ENCODE assay signal across 1 cellular context in the genomic region with DNA sequence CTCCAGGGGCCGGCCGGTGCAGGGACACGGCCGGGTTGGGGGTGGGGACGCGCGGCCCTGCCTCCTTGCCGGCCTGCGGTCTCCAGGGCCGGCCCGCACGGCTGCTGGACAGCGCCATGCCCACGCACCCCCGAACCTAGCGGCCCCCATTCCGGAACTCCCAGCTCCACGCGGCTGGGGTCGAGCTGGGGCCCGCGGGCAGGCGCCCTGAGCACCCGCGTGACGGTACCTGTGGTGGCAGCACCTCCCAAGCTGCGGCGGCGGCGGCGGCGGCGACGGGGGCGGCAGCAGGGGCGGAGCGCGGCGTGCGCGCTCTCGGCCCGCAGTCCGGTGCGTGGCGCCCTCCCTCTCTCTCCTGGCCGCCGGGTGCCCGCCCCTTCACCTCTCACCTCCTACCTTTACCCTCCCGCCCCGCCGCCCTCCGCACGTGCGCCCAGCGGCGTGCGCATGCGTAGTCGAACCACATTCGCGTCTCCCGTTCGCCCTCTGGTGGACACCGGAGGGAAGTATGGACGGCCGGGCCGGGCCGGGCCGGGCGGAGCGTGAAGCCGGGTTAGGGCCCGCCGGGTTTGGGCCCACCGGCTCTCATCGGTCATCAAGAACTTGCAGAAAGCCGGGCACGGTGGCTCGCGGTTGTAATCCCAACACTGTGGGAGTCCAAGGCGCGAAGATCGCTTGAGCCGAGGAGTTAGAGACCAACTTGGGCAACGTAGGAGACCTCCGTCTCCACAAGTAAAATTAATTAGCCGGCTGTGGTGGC.
TF ChIP-seq lines count a peak whose summit lies in the region.

A gene (minus strand): TSS at position 372 of the 760 bp plus-strand sequence. CDS start 32,948 bp downstream, outside the sequence.

TF ChIP-seq in HepG2, 621 proteins besides CTCF, POLR2A, EP300 and RAD21 (continued from another document and continues in another):
- TF ChIP-seq, protein P1, sequence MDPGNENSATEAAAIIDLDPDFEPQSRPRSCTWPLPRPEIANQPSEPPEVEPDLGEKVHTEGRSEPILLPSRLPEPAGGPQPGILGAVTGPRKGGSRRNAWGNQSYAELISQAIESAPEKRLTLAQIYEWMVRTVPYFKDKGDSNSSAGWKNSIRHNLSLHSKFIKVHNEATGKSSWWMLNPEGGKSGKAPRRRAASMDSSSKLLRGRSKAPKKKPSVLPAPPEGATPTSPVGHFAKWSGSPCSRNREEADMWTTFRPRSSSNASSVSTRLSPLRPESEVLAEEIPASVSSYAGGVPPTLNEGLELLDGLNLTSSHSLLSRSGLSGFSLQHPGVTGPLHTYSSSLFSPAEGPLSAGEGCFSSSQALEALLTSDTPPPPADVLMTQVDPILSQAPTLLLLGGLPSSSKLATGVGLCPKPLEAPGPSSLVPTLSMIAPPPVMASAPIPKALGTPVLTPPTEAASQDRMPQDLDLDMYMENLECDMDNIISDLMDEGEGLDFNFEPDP (CRISPR knock-in tag; conservative IDR thresholded peaks at IDR 0.05): no peak
- TF ChIP-seq ZNF431 (CRISPR knock-in tag; IDR thresholded peaks at IDR 0.05; ENCODE audit: borderline replicate concordance, low read depth) (0 out of 2 replicates have a peak, but pooled peaks have one; percentile 56), NR1H2 (CRISPR knock-in tag; IDR thresholded peaks at IDR 0.05; ENCODE audit: borderline replicate concordance, low read depth) (no peak), RXRA (CRISPR knock-in tag; IDR thresholded peaks at IDR 0.05) (peak; percentile 98), NR2F6 (IDR thresholded peaks at IDR 0.05) (peak; percentile 85), NR2F6 (CRISPR knock-in tag; IDR thresholded peaks at IDR 0.05) (peak; percentile 98), ZNF790 (CRISPR knock-in tag; IDR thresholded peaks at IDR 0.05; ENCODE audit: borderline replicate concordance) (no peak), ZNF546 (CRISPR knock-in tag; conservative IDR thresholded peaks at IDR 0.05) (no peak), CCAR2 (optimal IDR thresholded peaks at IDR 0.05; ENCODE audit: low read depth, low read length) (no peak), CENPX (CRISPR knock-in tag; IDR thresholded peaks at IDR 0.05) (no peak), ZEB1 (IDR thresholded peaks at IDR 0.05; ENCODE audit: insufficient replicate concordance, low read depth) (no peak), ZNF44 (CRISPR knock-in tag; IDR thresholded peaks at IDR 0.05) (no peak; the same call in 1 of the 2 replicates), STAG1 (CRISPR knock-in tag; IDR thresholded peaks at IDR 0.05) (peak; percentile 75), ZNF143 (CRISPR knock-in tag; IDR thresholded peaks at IDR 0.05) (peak; percentile 55; the same call in 1 of the 2 replicates), MAFK (conservative IDR thresholded peaks at IDR 0.05 in 1 of 2, IDR thresholded peaks at IDR 0.05 in 1 of 2; ENCODE audit: low read length in 2 of 2) (no peak), ZNF879 (CRISPR knock-in tag; IDR thresholded peaks at IDR 0.05) (no peak), ZNF788 (CRISPR knock-in tag; IDR thresholded peaks at IDR 0.05; ENCODE audit: borderline replicate concordance) (peak; percentile 63; the same call in 1 of the 2 replicates), ZNF644 (CRISPR knock-in tag; IDR thresholded peaks at IDR 0.05; ENCODE audit: low read depth) (no peak), HOXD1 (CRISPR knock-in tag; IDR thresholded peaks at IDR 0.05) (peak; percentile 25), PTBP1 (IDR thresholded peaks at IDR 0.05; ENCODE audit: low read depth, low read length, poor library complexity, severe bottlenecking) (no peak), ZNF619 (CRISPR knock-in tag; IDR thresholded peaks at IDR 0.05) (no peak), SSRP1 (CRISPR knock-in tag; IDR thresholded peaks at IDR 0.05) (no peak), FOXJ3 (CRISPR knock-in tag; IDR thresholded peaks at IDR 0.05; ENCODE audit: borderline replicate concordance) (no peak; the same call in 1 of the 2 replicates), ZBTB1 (CRISPR knock-in tag; IDR thresholded peaks at IDR 0.05; ENCODE audit: borderline replicate concordance) (no peak), ZNF709 (CRISPR knock-in tag; IDR thresholded peaks at IDR 0.05) (no peak), EZH2 (conservative IDR thresholded peaks at IDR 0.05; ENCODE audit: low read depth, low read length) (no peak), MEIS1 (CRISPR knock-in tag; IDR thresholded peaks at IDR 0.05; ENCODE audit: borderline replicate concordance) (no peak), HNRNPL (IDR thresholded peaks at IDR 0.05; ENCODE audit: low read depth, low read length) (no peak), NR2C2 (CRISPR knock-in tag; IDR thresholded peaks at IDR 0.05; ENCODE audit: borderline replicate concordance) (peak; percentile 99), SIN3B (IDR thresholded peaks at IDR 0.05; ENCODE audit: low read length) (0 out of 2 replicates have a peak, but pooled peaks have one; percentile 4), ZNF207 (IDR thresholded peaks at IDR 0.05; ENCODE audit: borderline replicate concordance) (no peak), ZFP82 (CRISPR knock-in tag; IDR thresholded peaks at IDR 0.05; ENCODE audit: borderline replicate concordance) (no peak), SP4 (CRISPR knock-in tag; IDR thresholded peaks at IDR 0.05) (peak; percentile 96), SKI (IDR thresholded peaks at IDR 0.05; ENCODE audit: partially characterized antibody) (peak; percentile 82), SP1 (IDR thresholded peaks at IDR 0.05) (no peak), SP1 (CRISPR knock-in tag; IDR thresholded peaks at IDR 0.05) (peak; percentile 99), ZNF335 (CRISPR knock-in tag; IDR thresholded peaks at IDR 0.05) (peak; percentile 54; the same call in 1 of the 2 replicates)
- TF ChIP-seq, protein P2, sequence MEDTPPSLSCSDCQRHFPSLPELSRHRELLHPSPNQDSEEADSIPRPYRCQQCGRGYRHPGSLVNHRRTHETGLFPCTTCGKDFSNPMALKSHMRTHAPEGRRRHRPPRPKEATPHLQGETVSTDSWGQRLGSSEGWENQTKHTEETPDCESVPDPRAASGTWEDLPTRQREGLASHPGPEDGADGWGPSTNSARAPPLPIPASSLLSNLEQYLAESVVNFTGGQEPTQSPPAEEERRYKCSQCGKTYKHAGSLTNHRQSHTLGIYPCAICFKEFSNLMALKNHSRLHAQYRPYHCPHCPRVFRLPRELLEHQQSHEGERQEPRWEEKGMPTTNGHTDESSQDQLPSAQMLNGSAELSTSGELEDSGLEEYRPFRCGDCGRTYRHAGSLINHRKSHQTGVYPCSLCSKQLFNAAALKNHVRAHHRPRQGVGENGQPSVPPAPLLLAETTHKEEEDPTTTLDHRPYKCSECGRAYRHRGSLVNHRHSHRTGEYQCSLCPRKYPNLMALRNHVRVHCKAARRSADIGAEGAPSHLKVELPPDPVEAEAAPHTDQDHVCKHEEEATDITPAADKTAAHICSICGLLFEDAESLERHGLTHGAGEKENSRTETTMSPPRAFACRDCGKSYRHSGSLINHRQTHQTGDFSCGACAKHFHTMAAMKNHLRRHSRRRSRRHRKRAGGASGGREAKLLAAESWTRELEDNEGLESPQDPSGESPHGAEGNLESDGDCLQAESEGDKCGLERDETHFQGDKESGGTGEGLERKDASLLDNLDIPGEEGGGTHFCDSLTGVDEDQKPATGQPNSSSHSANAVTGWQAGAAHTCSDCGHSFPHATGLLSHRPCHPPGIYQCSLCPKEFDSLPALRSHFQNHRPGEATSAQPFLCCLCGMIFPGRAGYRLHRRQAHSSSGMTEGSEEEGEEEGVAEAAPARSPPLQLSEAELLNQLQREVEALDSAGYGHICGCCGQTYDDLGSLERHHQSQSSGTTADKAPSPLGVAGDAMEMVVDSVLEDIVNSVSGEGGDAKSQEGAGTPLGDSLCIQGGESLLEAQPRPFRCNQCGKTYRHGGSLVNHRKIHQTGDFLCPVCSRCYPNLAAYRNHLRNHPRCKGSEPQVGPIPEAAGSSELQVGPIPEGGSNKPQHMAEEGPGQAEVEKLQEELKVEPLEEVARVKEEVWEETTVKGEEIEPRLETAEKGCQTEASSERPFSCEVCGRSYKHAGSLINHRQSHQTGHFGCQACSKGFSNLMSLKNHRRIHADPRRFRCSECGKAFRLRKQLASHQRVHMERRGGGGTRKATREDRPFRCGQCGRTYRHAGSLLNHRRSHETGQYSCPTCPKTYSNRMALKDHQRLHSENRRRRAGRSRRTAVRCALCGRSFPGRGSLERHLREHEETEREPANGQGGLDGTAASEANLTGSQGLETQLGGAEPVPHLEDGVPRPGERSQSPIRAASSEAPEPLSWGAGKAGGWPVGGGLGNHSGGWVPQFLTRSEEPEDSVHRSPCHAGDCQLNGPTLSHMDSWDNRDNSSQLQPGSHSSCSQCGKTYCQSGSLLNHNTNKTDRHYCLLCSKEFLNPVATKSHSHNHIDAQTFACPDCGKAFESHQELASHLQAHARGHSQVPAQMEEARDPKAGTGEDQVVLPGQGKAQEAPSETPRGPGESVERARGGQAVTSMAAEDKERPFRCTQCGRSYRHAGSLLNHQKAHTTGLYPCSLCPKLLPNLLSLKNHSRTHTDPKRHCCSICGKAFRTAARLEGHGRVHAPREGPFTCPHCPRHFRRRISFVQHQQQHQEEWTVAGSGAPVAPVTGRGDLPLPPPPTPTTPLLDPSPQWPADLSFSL (CRISPR knock-in tag; IDR thresholded peaks at IDR 0.05): no peak
- TF ChIP-seq, protein P3, sequence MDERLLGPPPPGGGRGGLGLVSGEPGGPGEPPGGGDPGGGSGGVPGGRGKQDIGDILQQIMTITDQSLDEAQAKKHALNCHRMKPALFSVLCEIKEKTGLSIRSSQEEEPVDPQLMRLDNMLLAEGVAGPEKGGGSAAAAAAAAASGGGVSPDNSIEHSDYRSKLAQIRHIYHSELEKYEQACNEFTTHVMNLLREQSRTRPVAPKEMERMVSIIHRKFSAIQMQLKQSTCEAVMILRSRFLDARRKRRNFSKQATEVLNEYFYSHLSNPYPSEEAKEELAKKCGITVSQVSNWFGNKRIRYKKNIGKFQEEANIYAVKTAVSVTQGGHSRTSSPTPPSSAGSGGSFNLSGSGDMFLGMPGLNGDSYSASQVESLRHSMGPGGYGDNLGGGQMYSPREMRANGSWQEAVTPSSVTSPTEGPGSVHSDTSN (CRISPR knock-in tag; IDR thresholded peaks at IDR 0.05): no peak
- TF ChIP-seq, protein P4, sequence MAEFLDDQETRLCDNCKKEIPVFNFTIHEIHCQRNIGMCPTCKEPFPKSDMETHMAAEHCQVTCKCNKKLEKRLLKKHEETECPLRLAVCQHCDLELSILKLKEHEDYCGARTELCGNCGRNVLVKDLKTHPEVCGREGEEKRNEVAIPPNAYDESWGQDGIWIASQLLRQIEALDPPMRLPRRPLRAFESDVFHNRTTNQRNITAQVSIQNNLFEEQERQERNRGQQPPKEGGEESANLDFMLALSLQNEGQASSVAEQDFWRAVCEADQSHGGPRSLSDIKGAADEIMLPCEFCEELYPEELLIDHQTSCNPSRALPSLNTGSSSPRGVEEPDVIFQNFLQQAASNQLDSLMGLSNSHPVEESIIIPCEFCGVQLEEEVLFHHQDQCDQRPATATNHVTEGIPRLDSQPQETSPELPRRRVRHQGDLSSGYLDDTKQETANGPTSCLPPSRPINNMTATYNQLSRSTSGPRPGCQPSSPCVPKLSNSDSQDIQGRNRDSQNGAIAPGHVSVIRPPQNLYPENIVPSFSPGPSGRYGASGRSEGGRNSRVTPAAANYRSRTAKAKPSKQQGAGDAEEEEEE (CRISPR knock-in tag; IDR thresholded peaks at IDR 0.05; ENCODE audit: borderline replicate concordance): no peak; the same call in 1 of the 2 replicates
- TF ChIP-seq, protein P5, sequence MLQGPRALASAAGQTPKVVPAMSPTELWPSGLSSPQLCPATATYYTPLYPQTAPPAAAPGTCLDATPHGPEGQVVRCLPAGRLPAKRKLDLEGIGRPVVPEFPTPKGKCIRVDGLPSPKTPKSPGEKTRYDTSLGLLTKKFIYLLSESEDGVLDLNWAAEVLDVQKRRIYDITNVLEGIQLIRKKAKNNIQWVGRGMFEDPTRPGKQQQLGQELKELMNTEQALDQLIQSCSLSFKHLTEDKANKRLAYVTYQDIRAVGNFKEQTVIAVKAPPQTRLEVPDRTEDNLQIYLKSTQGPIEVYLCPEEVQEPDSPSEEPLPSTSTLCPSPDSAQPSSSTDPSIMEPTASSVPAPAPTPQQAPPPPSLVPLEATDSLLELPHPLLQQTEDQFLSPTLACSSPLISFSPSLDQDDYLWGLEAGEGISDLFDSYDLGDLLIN (CRISPR knock-in tag; IDR thresholded peaks at IDR 0.05; ENCODE audit: borderline replicate concordance): peak; percentile 27; the same call in 1 of the 2 replicates
- TF ChIP-seq, protein P6, sequence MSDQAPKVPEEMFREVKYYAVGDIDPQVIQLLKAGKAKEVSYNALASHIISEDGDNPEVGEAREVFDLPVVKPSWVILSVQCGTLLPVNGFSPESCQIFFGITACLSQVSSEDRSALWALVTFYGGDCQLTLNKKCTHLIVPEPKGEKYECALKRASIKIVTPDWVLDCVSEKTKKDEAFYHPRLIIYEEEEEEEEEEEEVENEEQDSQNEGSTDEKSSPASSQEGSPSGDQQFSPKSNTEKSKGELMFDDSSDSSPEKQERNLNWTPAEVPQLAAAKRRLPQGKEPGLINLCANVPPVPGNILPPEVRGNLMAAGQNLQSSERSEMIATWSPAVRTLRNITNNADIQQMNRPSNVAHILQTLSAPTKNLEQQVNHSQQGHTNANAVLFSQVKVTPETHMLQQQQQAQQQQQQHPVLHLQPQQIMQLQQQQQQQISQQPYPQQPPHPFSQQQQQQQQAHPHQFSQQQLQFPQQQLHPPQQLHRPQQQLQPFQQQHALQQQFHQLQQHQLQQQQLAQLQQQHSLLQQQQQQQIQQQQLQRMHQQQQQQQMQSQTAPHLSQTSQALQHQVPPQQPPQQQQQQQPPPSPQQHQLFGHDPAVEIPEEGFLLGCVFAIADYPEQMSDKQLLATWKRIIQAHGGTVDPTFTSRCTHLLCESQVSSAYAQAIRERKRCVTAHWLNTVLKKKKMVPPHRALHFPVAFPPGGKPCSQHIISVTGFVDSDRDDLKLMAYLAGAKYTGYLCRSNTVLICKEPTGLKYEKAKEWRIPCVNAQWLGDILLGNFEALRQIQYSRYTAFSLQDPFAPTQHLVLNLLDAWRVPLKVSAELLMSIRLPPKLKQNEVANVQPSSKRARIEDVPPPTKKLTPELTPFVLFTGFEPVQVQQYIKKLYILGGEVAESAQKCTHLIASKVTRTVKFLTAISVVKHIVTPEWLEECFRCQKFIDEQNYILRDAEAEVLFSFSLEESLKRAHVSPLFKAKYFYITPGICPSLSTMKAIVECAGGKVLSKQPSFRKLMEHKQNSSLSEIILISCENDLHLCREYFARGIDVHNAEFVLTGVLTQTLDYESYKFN (CRISPR knock-in tag; conservative IDR thresholded peaks at IDR 0.05): peak; percentile 68
- TF ChIP-seq, protein P7, sequence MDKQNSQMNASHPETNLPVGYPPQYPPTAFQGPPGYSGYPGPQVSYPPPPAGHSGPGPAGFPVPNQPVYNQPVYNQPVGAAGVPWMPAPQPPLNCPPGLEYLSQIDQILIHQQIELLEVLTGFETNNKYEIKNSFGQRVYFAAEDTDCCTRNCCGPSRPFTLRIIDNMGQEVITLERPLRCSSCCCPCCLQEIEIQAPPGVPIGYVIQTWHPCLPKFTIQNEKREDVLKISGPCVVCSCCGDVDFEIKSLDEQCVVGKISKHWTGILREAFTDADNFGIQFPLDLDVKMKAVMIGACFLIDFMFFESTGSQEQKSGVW (CRISPR knock-in tag; IDR thresholded peaks at IDR 0.05; ENCODE audit: borderline replicate concordance): no peak; the same call in 1 of the 2 replicates
- TF ChIP-seq, protein P8, sequence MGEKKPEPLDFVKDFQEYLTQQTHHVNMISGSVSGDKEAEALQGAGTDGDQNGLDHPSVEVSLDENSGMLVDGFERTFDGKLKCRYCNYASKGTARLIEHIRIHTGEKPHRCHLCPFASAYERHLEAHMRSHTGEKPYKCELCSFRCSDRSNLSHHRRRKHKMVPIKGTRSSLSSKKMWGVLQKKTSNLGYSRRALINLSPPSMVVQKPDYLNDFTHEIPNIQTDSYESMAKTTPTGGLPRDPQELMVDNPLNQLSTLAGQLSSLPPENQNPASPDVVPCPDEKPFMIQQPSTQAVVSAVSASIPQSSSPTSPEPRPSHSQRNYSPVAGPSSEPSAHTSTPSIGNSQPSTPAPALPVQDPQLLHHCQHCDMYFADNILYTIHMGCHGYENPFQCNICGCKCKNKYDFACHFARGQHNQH (CRISPR knock-in tag; IDR thresholded peaks at IDR 0.05): peak; percentile 80; the same call in 1 of the 2 replicates
